In the genomic region with DNA sequence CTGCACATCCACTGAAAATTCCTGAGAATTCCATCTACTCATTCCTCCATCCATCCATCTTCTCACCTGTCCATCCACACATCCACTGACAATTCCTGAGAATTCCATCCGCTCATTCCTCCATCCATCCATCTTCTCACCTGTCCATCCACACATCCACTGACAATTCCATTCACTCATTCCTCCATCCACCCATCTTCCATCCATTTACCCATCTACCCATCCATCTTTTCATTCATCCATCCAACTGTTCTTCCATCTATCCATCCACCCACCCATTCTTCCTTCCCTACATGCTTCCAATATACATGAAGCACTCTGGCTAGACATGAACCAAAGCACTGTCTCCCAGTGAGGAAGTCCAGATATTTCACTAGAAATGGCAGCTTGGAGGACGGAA, we compare ENCODE assay signal across 9 cellular contexts. TPM values are rescaled to one million over a fixed set of nuclear protein-coding genes. Genes with fewer than 3 reads are reported as not detected.
"Had no signal": no experiment of that assay in that cellular context is flagged by ENCODE, and none has a peak within 500 bp of the region (broad histone marks: within the 10 kb centered on the region; RNA-seq: fewer than 3 reads in every experiment).

No MANE protein-coding gene starts in this region.

- DNase-seq: GM23248, GOT3, H9, HCEC 1CT, IMR-90, KG1 had no signal

- H2AFZ ChIP-seq: GM23248 had no signal

- H3K4me1 Mint-ChIP-seq: H9 had no signal

- ATAC-seq: K562 had no signal

- H3K27ac Mint-ChIP-seq: H9 had no signal

- FAIRE-seq: H54, HTR-8/SVneo, K562 had no signal

- H3K27ac ChIP-seq: GM23248 had no signal

- H3K4me3 Mint-ChIP-seq: H9 had no signal

- H3K4me3 ChIP-seq: GM23248, K562 had no signal

- H3K9me3 Mint-ChIP-seq: H9 had no signal

- H3K9ac ChIP-seq: GM23248 had no signal

RNA-seq across cellular contexts. Expression of gene HRC, which starts 18.0 kb away (rescaled TPM):
- total RNA-seq: GM23248, IMR-90 had no signal
- polyA plus RNA-seq: GM23248 had no signal

RNA-seq across cellular contexts. Expression of gene C19orf73, which starts 54.3 kb away (rescaled TPM):
- total RNA-seq: IMR-90 had no signal
